Comparison of ENCODE assay signal across 1 cellular context in genomic region chr11:70497536-70498075, GRCh38.
TF ChIP-seq lines count a peak whose summit lies in the region.

No MANE protein-coding gene starts in this region.

TF ChIP-seq in liver, 16 proteins besides CTCF, POLR2A, EP300 and RAD21:
- peak; percentile 12 for TF ChIP-seq REST (IDR thresholded peaks at IDR 0.05)
- TF ChIP-seq TAF1 (conservative IDR thresholded peaks at IDR 0.05), result no peak
- TF ChIP-seq ATF3 (IDR thresholded peaks at IDR 0.05), result no peak
- no peak for TF ChIP-seq NR2F2 (IDR thresholded peaks at IDR 0.05)
